ENCODE assay signal across 8 cellular contexts in the genomic region with DNA sequence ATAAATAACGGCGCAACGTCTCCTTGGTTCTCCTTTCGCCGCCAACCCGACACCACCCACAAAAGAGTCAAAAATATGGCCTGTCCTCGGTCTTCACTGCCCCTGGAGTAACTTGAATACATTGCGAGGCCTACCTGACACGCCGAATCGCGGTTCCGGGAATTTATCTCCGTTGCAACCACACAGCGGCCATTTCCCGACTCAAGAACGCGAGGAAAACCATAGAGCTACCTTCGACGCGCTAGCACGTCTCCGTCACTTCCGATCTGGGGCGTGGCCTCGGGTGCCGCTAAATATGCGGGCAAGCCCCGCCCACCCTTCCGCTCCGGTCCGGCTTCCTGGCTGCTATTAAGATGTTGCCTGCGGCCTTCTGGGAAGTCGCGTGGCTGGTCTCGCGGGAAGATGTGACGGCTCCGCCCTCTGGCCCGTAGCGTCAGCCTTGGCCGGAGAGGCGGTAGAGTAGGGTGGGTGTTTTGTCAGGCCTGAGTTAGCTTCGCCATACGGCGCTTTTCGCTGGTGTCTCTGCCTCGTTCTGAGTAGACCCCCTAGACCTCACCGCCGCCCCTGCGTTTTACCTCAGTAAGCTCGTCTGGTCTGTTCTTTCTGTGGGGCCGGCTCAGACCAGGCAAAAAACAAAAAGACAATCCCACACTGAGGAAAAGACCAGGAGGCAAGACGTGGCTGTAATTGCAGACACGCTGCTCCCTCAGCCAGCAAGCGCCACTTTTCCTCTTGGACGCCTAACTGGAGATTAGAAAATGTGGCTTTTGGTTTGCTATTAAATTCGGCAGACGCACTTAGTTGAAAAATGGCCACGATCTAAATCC. TPM values are rescaled to one million over a fixed set of nuclear protein-coding genes. Genes with fewer than 3 reads are reported as not detected.
DNase-seq lines count a peak whose midpoint lies in the region; ATAC-seq and TF ChIP-seq lines count a peak whose summit lies in the region.

A gene with protein sequence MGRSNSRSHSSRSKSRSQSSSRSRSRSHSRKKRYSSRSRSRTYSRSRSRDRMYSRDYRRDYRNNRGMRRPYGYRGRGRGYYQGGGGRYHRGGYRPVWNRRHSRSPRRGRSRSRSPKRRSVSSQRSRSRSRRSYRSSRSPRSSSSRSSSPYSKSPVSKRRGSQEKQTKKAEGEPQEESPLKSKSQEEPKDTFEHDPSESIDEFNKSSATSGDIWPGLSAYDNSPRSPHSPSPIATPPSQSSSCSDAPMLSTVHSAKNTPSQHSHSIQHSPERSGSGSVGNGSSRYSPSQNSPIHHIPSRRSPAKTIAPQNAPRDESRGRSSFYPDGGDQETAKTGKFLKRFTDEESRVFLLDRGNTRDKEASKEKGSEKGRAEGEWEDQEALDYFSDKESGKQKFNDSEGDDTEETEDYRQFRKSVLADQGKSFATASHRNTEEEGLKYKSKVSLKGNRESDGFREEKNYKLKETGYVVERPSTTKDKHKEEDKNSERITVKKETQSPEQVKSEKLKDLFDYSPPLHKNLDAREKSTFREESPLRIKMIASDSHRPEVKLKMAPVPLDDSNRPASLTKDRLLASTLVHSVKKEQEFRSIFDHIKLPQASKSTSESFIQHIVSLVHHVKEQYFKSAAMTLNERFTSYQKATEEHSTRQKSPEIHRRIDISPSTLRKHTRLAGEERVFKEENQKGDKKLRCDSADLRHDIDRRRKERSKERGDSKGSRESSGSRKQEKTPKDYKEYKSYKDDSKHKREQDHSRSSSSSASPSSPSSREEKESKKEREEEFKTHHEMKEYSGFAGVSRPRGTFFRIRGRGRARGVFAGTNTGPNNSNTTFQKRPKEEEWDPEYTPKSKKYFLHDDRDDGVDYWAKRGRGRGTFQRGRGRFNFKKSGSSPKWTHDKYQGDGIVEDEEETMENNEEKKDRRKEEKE (minus strand): TSS at position 268 of the 827 bp plus-strand sequence. CDS start 9,980 bp downstream, outside the sequence.

- no peaks in the 10 kb centered on the region for H3K36me3 ChIP-seq in ACC112 (ENCODE audit: insufficient read depth, low read length)
- no peaks in the 10 kb centered on the region for H3K36me3 ChIP-seq in breast epithelium
- H3K36me3 ChIP-seq in iPS-18a (ENCODE audit: control insufficient read depth, low read depth, low read length) = no peaks in the 10 kb centered on the region
- H3K36me3 ChIP-seq in skeletal muscle satellite cell (ENCODE audit: insufficient read depth, low read length) = peaks cover 5% of the 10 kb centered on the region

- H3K4me1 ChIP-seq in ACC112 (ENCODE audit: control insufficient read depth, insufficient read depth, low read length, unreplicated experiment) (peaks cover 34% of the 10 kb centered on the region), breast epithelium (peaks cover 2 to 23% of the 10 kb centered on the region in 2 donors), iPS-18a (ENCODE audit: control insufficient read depth, low read depth, low read length) (peaks cover 12% of the 10 kb centered on the region), skeletal muscle satellite cell (ENCODE audit: control insufficient read depth, insufficient read depth, low read length) (peaks cover 25% of the 10 kb centered on the region)

- peak within 1 kb of the TSS; percentile 92 for H3K4me2 ChIP-seq in skeletal muscle satellite cell (ENCODE audit: low read length)

- ATAC-seq in GM18870 (IDR thresholded peaks at IDR 0.05; ENCODE audit: unreplicated experiment) = peak; percentile 95
- ATAC-seq in HG03135 (IDR thresholded peaks at IDR 0.05; ENCODE audit: unreplicated experiment) = peak; percentile 88

- H2AFZ ChIP-seq in ACC112 (ENCODE audit: low read length, unreplicated experiment) = peak within 1 kb of the TSS; percentile 82

- peaks cover 47% of the 10 kb centered on the region for H3K79me2 ChIP-seq in ACC112 (ENCODE audit: control insufficient read depth, insufficient read depth, low read length, unreplicated experiment)

- H3K4me3 ChIP-seq in ACC112 (ENCODE audit: low read depth, low read length) (peak within 1 kb of the TSS; percentile 86), breast epithelium (peak within 1 kb of the TSS; percentile 87 to 96 (median 95)), iPS-18a (ENCODE audit: low read length) (peak within 1 kb of the TSS; percentile 85), skeletal muscle satellite cell (ENCODE audit: low read length) (peak within 1 kb of the TSS; percentile 94)

- H3K9me3 ChIP-seq in breast epithelium (no peaks in the 10 kb centered on the region), iPS-18a (ENCODE audit: control insufficient read depth, low read depth, low read length) (no peaks in the 10 kb centered on the region), skeletal muscle satellite cell (replicated peaks; ENCODE audit: low read length) (no peaks in the 10 kb centered on the region)

- H3K9ac ChIP-seq in iPS-18a (ENCODE audit: low read length) = peak within 1 kb of the TSS; percentile 99
- peak within 1 kb of the TSS; percentile 100 for H3K9ac ChIP-seq in skeletal muscle satellite cell (ENCODE audit: low read depth, low read length)

- no peaks in the 10 kb centered on the region for H3K27me3 ChIP-seq in ACC112 (ENCODE audit: insufficient read depth, low read length)
- no peaks in the 10 kb centered on the region for H3K27me3 ChIP-seq in breast epithelium
- no peaks in the 10 kb centered on the region for H3K27me3 ChIP-seq in iPS-18a (ENCODE audit: control insufficient read depth, insufficient read depth, low read length)
- no peaks in the 10 kb centered on the region for H3K27me3 ChIP-seq in skeletal muscle satellite cell (ENCODE audit: control insufficient read depth, insufficient read depth, low read length)

- TF ChIP-seq CTCF in VCaP (conservative IDR thresholded peaks at IDR 0.05) (no peak), breast epithelium (IDR thresholded peaks at IDR 0.05) (peak in 1 of 3 donors; percentile 5)

- peak; percentile 99 for TF ChIP-seq POLR2A in breast epithelium (IDR thresholded peaks at IDR 0.05)

- intact Hi-C loops in breast epithelium (cut with DNase I; ENCODE audit: low total_unique reads) = no loop called here

- peak; percentile 96 for DNase-seq in NCI-H2196 treated with DMSO at 0.1 percent for 48 hours (lab: John Stamatoyannopoulos, UW; ENCODE audit: unreplicated experiment)
- DNase-seq in breast epithelium (ENCODE audit: low spot score in 2 of 2) = peak; percentile 99

- H3K27ac ChIP-seq in ACC112 (ENCODE audit: low read depth, low read length) (peak within 1 kb of the TSS; percentile 95), VCaP (peak within 1 kb of the TSS; percentile 100), breast epithelium (peak within 1 kb of the TSS; percentile 100), iPS-18a (ENCODE audit: low read length) (peak within 1 kb of the TSS; percentile 98)

RNA-seq across cellular contexts. Expression of the gene that starts here (rescaled TPM):
- total RNA-seq in breast epithelium = 100 to 1,000 TPM; 136 to 218 (median 151) TPM
- 95.8 and 106 TPM in 2 replicates for total RNA-seq in skeletal muscle satellite cell (2012; rRNA removed)

Comparison
In these comparisons a context has a peak if more than half of its experiments do, and no peak if none do; other contexts are left out.
1. Peak in every context shown above with its lines: DNase-seq, ATAC-seq, H3K4me3 ChIP-seq and H3K27ac ChIP-seq.